ENCODE assay signal across 29 cellular contexts in the genomic region with DNA sequence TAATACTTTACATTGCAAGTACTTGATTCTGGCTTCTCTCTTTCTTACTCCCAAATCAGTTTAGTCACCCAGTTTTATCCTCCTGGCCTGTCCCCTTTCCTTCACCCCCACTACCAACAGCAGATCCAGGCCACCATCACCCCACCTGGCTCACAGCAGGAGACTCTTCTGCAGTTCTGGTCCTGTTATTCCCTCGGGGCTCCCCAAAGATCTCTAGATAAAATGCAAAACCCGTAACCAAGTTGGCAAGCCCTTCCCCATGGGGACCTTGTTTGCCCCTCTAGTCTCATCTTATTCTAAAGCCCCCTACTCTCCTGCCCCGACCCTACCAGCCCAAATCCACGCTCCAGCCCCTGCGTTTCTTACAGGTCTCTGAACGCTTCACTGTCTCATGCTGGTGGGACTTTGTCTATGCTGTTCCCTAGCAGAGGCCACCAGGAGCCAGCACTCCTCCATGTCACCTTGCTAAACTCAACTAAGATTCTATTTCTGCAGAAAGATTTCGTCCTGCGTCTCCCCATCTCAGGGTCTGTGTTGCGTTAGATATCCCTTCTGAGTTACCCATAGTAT. TPM values are rescaled to one million over a fixed set of nuclear protein-coding genes. Genes with fewer than 3 reads are reported as not detected.
DNase-seq lines count a peak whose midpoint lies in the region; ATAC-seq and TF ChIP-seq lines count a peak whose summit lies in the region.
"Had no signal": no experiment of that assay in that cellular context is flagged by ENCODE, and none has a peak within 500 bp of the region (broad histone marks: within the 10 kb centered on the region; RNA-seq: fewer than 3 reads in every experiment).

No MANE protein-coding gene starts in this region.

- H3K4me1 Mint-ChIP-seq in endothelial cell (ENCODE audit: unreplicated experiment), result peaks cover 36% of the 10 kb centered on the region

- TF ChIP-seq CTCF in endothelial cell (IDR thresholded peaks at IDR 0.05; ENCODE audit: unreplicated experiment) (no peak), sigmoid colon (IDR thresholded peaks at IDR 0.05) (no peak)

- H3K27ac Mint-ChIP-seq in endothelial cell (ENCODE audit: unreplicated experiment), result no peak overlapping the region
- H3K27ac Mint-ChIP-seq: activated naive CD8-positive, alpha-beta T cell treated with anti-CD3 and anti-CD28 coated beads, Interleukin-2, amount 50 U/mL, for 24 hours; stimulated activated naive B cell treated with anti-CD40 and anti-IgM and Interleukin-4, amounts not matched to agents 10 μg/mL and 1 μg/mL and 100 μg/mL, for 72 hours had no signal

- 93 to 95% methylated on average over 9 of the region's 9 CpGs for WGBS in sigmoid colon, 2 donors

- peak overlapping the region; percentile 37 for H3K27ac ChIP-seq in KOPT-K1 (ENCODE audit: low read depth, low read length, poor library complexity, severe bottlenecking)
- peak overlapping the region in 3 of 4 donors; percentile 80 to 91 (median 83) for H3K27ac ChIP-seq in sigmoid colon
- H3K27ac ChIP-seq: lower lobe of right lung, Peyer's patch, uterus had no signal

- peaks cover 35% of the 10 kb centered on the region for H3K36me3 Mint-ChIP-seq in endothelial cell (ENCODE audit: low read depth, unreplicated experiment)

- H3K4me3 ChIP-seq in sigmoid colon, result no peak overlapping the region
- H3K4me3 ChIP-seq: K562, mucosa of descending colon, Peyer's patch, SJSA1, uterus had no signal

- H3K27me3 Mint-ChIP-seq in endothelial cell (ENCODE audit: unreplicated experiment), result peaks cover 8% of the 10 kb centered on the region
- H3K27me3 Mint-ChIP-seq: activated naive CD8-positive, alpha-beta T cell treated with anti-CD3 and anti-CD28 coated beads, Interleukin-2, amount 50 U/mL, for 24 hours; central memory CD8-positive, alpha-beta T cell; stimulated activated naive B cell treated with anti-CD40 and anti-IgM and Interleukin-4, amounts not matched to agents 10 μg/mL and 1 μg/mL and 100 μg/mL, for 72 hours had no signal

- peak; percentile 21 for DNase-seq in activated CD4-positive, CD25-positive, alpha-beta regulatory T cell treated with anti-CD3 and anti-CD28 coated beads, Interleukin-2, amount 50 U/mL, for 72 hours
- DNase-seq in endothelial cell (ENCODE audit: low spot score) (no peak), sigmoid colon (peak; percentile 44), SIG-M5 (lab: John Stamatoyannopoulos, UW) (no peak)
- DNase-seq: 8988T; activated CD4-positive, alpha-beta T cell treated with anti-CD3 and anti-CD28 coated beads, Interleukin-2, amount 50 U/mL, for 48 hours; activated CD4-positive, CD25-positive, alpha-beta regulatory T cell; activated naive CD8-positive, alpha-beta T cell treated with anti-CD3 and anti-CD28 coated beads, Interleukin-2, amount 50 U/mL, for 24 hours; DMS53; lower lobe of right lung; NCI-H1417 treated with DMSO at 0.1 percent for 48 hours; NCI-H2081; NCI-H2227 treated with DMSO at 0.1 percent for 48 hours; NCI-H526 treated with DMSO at 0.1 percent for 48 hours; right cardiac atrium; stimulated activated CD4-positive, alpha-beta T cell treated with anti-CD3 and anti-CD28 coated beads, Interleukin-4, amount 100 ng/mL, for 24 hours; stimulated activated naive B cell treated with anti-CD40 and anti-IgM and Interleukin-4, amounts not matched to agents 10 μg/mL and 1 μg/mL and 100 μg/mL, for 72 hours; uterus had no signal

- no peaks in the 10 kb centered on the region for H3K27me3 ChIP-seq in sigmoid colon
- H3K27me3 ChIP-seq: Peyer's patch, SJSA1, uterus had no signal

- H3K9me3 ChIP-seq in KOPT-K1 (ENCODE audit: insufficient read depth, low read length, poor library complexity, severe bottlenecking), result no peaks in the 10 kb centered on the region
- H3K9me3 ChIP-seq in sigmoid colon, result no peaks in the 10 kb centered on the region
- H3K9me3 ChIP-seq: lower lobe of right lung, mucosa of descending colon, Peyer's patch, SJSA1, uterus had no signal

- TF ChIP-seq EP300 in sigmoid colon (IDR thresholded peaks at IDR 0.05), result no peak

- H3K4me3 Mint-ChIP-seq in endothelial cell (ENCODE audit: unreplicated experiment), result peak overlapping the region; percentile 2
- H3K4me3 Mint-ChIP-seq: activated naive CD8-positive, alpha-beta T cell treated with anti-CD3 and anti-CD28 coated beads, Interleukin-2, amount 50 U/mL, for 24 hours; central memory CD8-positive, alpha-beta T cell; H9; stimulated activated naive B cell treated with anti-CD40 and anti-IgM and Interleukin-4, amounts not matched to agents 10 μg/mL and 1 μg/mL and 100 μg/mL, for 72 hours had no signal

- H3K9me3 Mint-ChIP-seq in endothelial cell (ENCODE audit: unreplicated experiment), result no peaks in the 10 kb centered on the region
- H3K9me3 Mint-ChIP-seq: activated naive CD8-positive, alpha-beta T cell treated with anti-CD3 and anti-CD28 coated beads, Interleukin-2, amount 50 U/mL, for 24 hours; central memory CD8-positive, alpha-beta T cell had no signal

- H3K4me1 ChIP-seq in sigmoid colon, result peaks cover 0 to 51% (median 41%) of the 10 kb centered on the region in 4 donors

- TF ChIP-seq POLR2A in sigmoid colon (IDR thresholded peaks at IDR 0.05), result no peak

- no peak for ATAC-seq in activated CD4-positive, CD25-positive, alpha-beta regulatory T cell treated with anti-CD3 and anti-CD28 coated beads, Interleukin-2, amount 50 U/mL, for 24 hours
- ATAC-seq in esophagus mucosa, result no peak
- no peak for ATAC-seq in GM21576 (IDR thresholded peaks at IDR 0.05; ENCODE audit: unreplicated experiment)
- ATAC-seq: activated naive CD8-positive, alpha-beta T cell treated with anti-CD3 and anti-CD28 coated beads, Interleukin-2, amount 50 U/mL, for 24 hours; K562; lower lobe of right lung; mucosa of descending colon; right cardiac atrium; stimulated activated naive B cell treated with anti-CD40 and anti-IgM and Interleukin-4, amounts not matched to agents 10 μg/mL and 1 μg/mL and 100 μg/mL, for 72 hours had no signal

- intact Hi-C loops in sigmoid colon (cut with DNase I), result loop anchor here (10.0 kb wide), 2 partner anchors 208 to 348 kb away; a partner anchor contains a TSS

- H3K36me3 ChIP-seq in KOPT-K1 (ENCODE audit: insufficient read depth, low read length), result peaks cover 14% of the 10 kb centered on the region
- peaks cover 0 to 7% (median 2%) of the 10 kb centered on the region in 4 donors for H3K36me3 ChIP-seq in sigmoid colon
- H3K36me3 ChIP-seq: SJSA1, uterus had no signal

RNA-seq across cellular contexts. Expression of a gene that starts 4.0 kb away (rescaled TPM):
- total RNA-seq in endothelial cell (ENCODE audit: unreplicated experiment) (48.9 TPM), sigmoid colon (10 to 100 TPM in 3 of 4 donors, 1 to 10 TPM in 1; 6.0 to 19.3 (median 13.6) TPM), esophagus mucosa (4.2 TPM)
- 10 to 100 TPM in 2 of 3 donors, 1 to 10 TPM in 1; 8.1 to 15.6 (median 10.2) TPM for polyA plus RNA-seq in sigmoid colon
- total RNA-seq: HT1080 had no signal
- polyA plus RNA-seq: K562 had no signal

Comparison
In these comparisons a context has a peak if more than half of its experiments do, and no peak if none do; other contexts are left out.
1. DNase-seq: peak in activated CD4-positive, CD25-positive, alpha-beta regulatory T cell treated with anti-CD3 and anti-CD28 coated beads, Interleukin-2, amount 50 U/mL, for 72 hours (single experiment) and sigmoid colon (single experiment); none in endothelial cell (single experiment) and SIG-M5 (single experiment).